Comparison of ENCODE assay signal across 9 cellular contexts in genomic region chr14:55448146-55448614, GRCh38. TPM values are rescaled to one million over a fixed set of nuclear protein-coding genes. Genes with fewer than 3 reads are reported as not detected.
A peak's percentile ranks its signal among the peaks of the same experiment; 100 is the strongest.
DNase-seq lines count a peak whose midpoint lies in the region; ATAC-seq and TF ChIP-seq lines count a peak whose summit lies in the region.
"Had no signal": no experiment of that assay in that cellular context is flagged by ENCODE, and none has a peak within 500 bp of the region (broad histone marks: within the 10 kb centered on the region; RNA-seq: fewer than 3 reads in every experiment).

No MANE protein-coding gene starts in this region.

- peak; percentile 62 for DNase-seq in A673 (ENCODE audit: low spot score)
- peak; percentile 98 for DNase-seq in GM23248
- DNase-seq in SW480 (ENCODE audit: low spot score) = peak; percentile 82
- DNase-seq in hepatic stellate cell (ENCODE audit: low spot score) = peak; percentile 68
- no peak for DNase-seq in sigmoid colon
- DNase-seq in midbrain (lab: John Stamatoyannopoulos, UW) = no peak

- no TSS peak for BruUV-seq in A673 (replicated peaks; lab: Mats Ljungman, UMichigan)

- in situ Hi-C loops in GM23248 (cut with MboI) = loop anchor here (25.0 kb wide), 2 partner anchors 189 to 1039 kb away; no protein-coding TSS in a partner anchor

- no peak overlapping the region for H3K4me3 ChIP-seq in A673 (ENCODE audit: low read depth, low read length, poor library complexity, severe bottlenecking)
- 0 out of 2 replicates have a peak overlapping the region, but pooled peaks have one; percentile 11 for H3K4me3 ChIP-seq in GM23248
- no peak overlapping the region for H3K4me3 ChIP-seq in sigmoid colon

- H3K27ac ChIP-seq in A673 (ENCODE audit: low read depth, low read length, poor library complexity, severe bottlenecking) (no peak overlapping the region), GM23248 (peak overlapping the region; percentile 72), sigmoid colon (peak overlapping the region in 2 of 4 donors; percentile 19 to 33)
- H3K27ac ChIP-seq: parathyroid adenoma had no signal

- no peak overlapping the region for H2AFZ ChIP-seq in GM23248
- H2AFZ ChIP-seq: parathyroid adenoma had no signal

- H3F3A ChIP-seq in GM23248 (ENCODE audit: insufficient read depth) = peaks cover 31% of the 10 kb centered on the region

- no peaks in the 10 kb centered on the region for H3K36me3 ChIP-seq in A673 (ENCODE audit: insufficient read depth, low read length, poor library complexity, severe bottlenecking)
- H3K36me3 ChIP-seq in GM23248 (ENCODE audit: low read depth) = no peaks in the 10 kb centered on the region
- H3K36me3 ChIP-seq in sigmoid colon = no peaks in the 10 kb centered on the region

- no peak overlapping the region; the same call in 1 of the 2 replicates for H3K9ac ChIP-seq in GM23248
- H3K9ac ChIP-seq: parathyroid adenoma had no signal

- no peaks in the 10 kb centered on the region for H3K9me2 ChIP-seq in GM23248 (ENCODE audit: insufficient read depth)

- TF ChIP-seq CTCF in A673 (conservative IDR thresholded peaks at IDR 0.05; ENCODE audit: low read depth, low read length) (no peak), sigmoid colon (IDR thresholded peaks at IDR 0.05) (no peak)

- no peak for ATAC-seq in GM21786 (IDR thresholded peaks at IDR 0.05; ENCODE audit: unreplicated experiment)
- no peak for ATAC-seq in GM19463 (IDR thresholded peaks at IDR 0.05; ENCODE audit: unreplicated experiment)

- TF ChIP-seq POLR2A in sigmoid colon (IDR thresholded peaks at IDR 0.05) = no peak

- H3K4me1 ChIP-seq in A673 (ENCODE audit: insufficient read depth, low read length, poor library complexity, severe bottlenecking) (peaks cover 26% of the 10 kb centered on the region), GM23248 (ENCODE audit: insufficient read depth) (peaks cover 31% of the 10 kb centered on the region), sigmoid colon (peaks cover 0 to 16% (median 12%) of the 10 kb centered on the region in 4 donors)
- H3K4me1 ChIP-seq: parathyroid adenoma had no signal

- H3K27me3 ChIP-seq in A673 (replicated peaks; ENCODE audit: insufficient read depth, low read depth, low read length, poor library complexity) = no peaks in the 10 kb centered on the region
- no peaks in the 10 kb centered on the region for H3K27me3 ChIP-seq in GM23248 (replicated peaks; ENCODE audit: insufficient read depth)
- no peaks in the 10 kb centered on the region for H3K27me3 ChIP-seq in sigmoid colon

- peak overlapping the region; percentile 69 for H3K4me2 ChIP-seq in GM23248 (ENCODE audit: unreplicated experiment)

- H3K79me2 ChIP-seq in GM23248 (ENCODE audit: insufficient read depth) = no peaks in the 10 kb centered on the region
- H3K79me2 ChIP-seq: parathyroid adenoma had no signal

- CTCF ChIA-PET in A673 (lab: Charles Lee) = no interaction called here

- intact Hi-C loops in A673 (cut with micrococcal nuclease; ENCODE audit: unreplicated experiment) = loop anchor here (5.0 kb wide), 3 partner anchors 134 to 1039 kb away; partner anchors contain the start of gene KTN1
- intact Hi-C loops in sigmoid colon (cut with DNase I) = loop anchor here (10.0 kb wide), 1 partner anchor 137 kb away; the partner anchor contains the start of gene KTN1

- no peaks in the 10 kb centered on the region for H4K20me1 ChIP-seq in GM23248 (ENCODE audit: insufficient read depth)

- 0% methylated on average over 3 of the region's 3 CpGs for WGBS in GM23248 (ENCODE audit: low coverage in 1 of 2, low lambda C conversion rate in 2 of 2, missing lambda C conversion rate in 2 of 2), 2 experiments
- 13 to 45% methylated on average over 3 of the region's 3 CpGs for WGBS in sigmoid colon, 2 donors

- POLR2A ChIA-PET in A673 (lab: Charles Lee; ENCODE audit: low non-redundant PET) = no interaction called here

- no peaks in the 10 kb centered on the region for H3K9me3 ChIP-seq in A673 (ENCODE audit: low read depth, low read length, poor library complexity, severe bottlenecking)
- no peaks in the 10 kb centered on the region for H3K9me3 ChIP-seq in GM23248 (ENCODE audit: low read depth)
- no peaks in the 10 kb centered on the region for H3K9me3 ChIP-seq in sigmoid colon

- no peak for TF ChIP-seq EP300 in sigmoid colon (IDR thresholded peaks at IDR 0.05)

RNA-seq across cellular contexts. Expression of gene TBPL2, which starts 7.8 kb away (rescaled TPM):
- total RNA-seq in A673 (2021) = not detected in 2 replicates
- not detected in 2 replicates for total RNA-seq in GM23248 (2014; rRNA removed; shearing (Covaris generic))
- polyA plus RNA-seq in GM23248 (2016; fragmentation: Nextera tagmentation; extraction: Ambion mirVana) = not detected in 2 replicates
- total RNA-seq in sigmoid colon = not detected
- polyA plus RNA-seq in sigmoid colon = not detected

RNA-seq across cellular contexts. Expression of gene ATG14, which starts 36.5 kb away (rescaled TPM):
- total RNA-seq in A673 (2021) (10.4 and 10.9 TPM in 2 replicates), sigmoid colon (10 to 100 TPM; 17.1 to 22.2 (median 19.1) TPM)
- 14.7 and 14.9 TPM in 2 replicates for total RNA-seq in GM23248 (2014; rRNA removed; shearing (Covaris generic))
- polyA plus RNA-seq in GM23248 (2016; fragmentation: Nextera tagmentation; extraction: Ambion mirVana) (3.8 TPM in 2 replicates), sigmoid colon (1 to 10 TPM; 3.6 to 5.3 (median 3.9) TPM)

Comparison
In these comparisons a context has a peak if more than half of its experiments do, and no peak if none do; other contexts are left out.
1. DNase-seq: peak in A673 (single experiment), GM23248 (single experiment), SW480 (single experiment) and hepatic stellate cell (single experiment); none in sigmoid colon (single experiment) and midbrain (single experiment).